ENCODE assay signal across 8 cellular contexts in the genomic region with DNA sequence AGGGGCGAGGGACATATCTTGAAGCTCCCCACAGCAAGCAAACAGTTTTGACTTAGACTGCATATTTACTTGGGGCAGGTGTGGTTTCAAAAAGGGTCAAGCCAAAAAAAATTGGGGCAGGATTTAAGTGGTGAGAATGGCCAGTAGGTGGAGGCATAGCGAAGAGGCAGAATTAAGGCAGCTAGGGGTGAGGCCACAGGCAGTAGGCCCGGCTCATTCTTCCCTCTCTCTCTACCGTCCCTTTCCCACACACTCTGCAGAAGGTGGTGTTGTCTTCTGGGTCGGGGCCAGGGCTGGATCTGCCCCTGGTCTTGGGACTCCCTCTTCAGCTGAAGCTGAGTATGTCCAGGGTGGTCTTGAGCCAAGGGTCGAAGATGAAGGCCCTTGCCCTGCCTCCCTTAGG. TPM values are rescaled to one million over a fixed set of nuclear protein-coding genes. Genes with fewer than 3 reads are reported as not detected.
A peak's percentile ranks its signal among the peaks of the same experiment; 100 is the strongest.
DNase-seq lines count a peak whose midpoint lies in the region; ATAC-seq and TF ChIP-seq lines count a peak whose summit lies in the region.

No MANE protein-coding gene starts in this region.

- in situ Hi-C loops in mammary epithelial cell (cut with MboI; ENCODE audit: low sequenced_read_pairs in 2 of 2), result no loop called here

- dilution Hi-C loops in mammary epithelial cell (cut with HindIII; ENCODE audit: low sequenced_read_pairs), result no loop called here

- H3K27me3 Mint-ChIP-seq in memory B cell, result peaks cover 1% of the 10 kb centered on the region

- H3K36me3 ChIP-seq in OCI-LY1 (ENCODE audit: insufficient read depth, low read length), result no peaks in the 10 kb centered on the region
- H3K36me3 ChIP-seq in mammary epithelial cell (ENCODE audit: insufficient read depth, low read length), result no peaks in the 10 kb centered on the region

- no peaks in the 10 kb centered on the region for H3K9me3 Mint-ChIP-seq in memory B cell

- H3K27me3 ChIP-seq in OCI-LY1 (ENCODE audit: insufficient read depth, low read length) (no peaks in the 10 kb centered on the region), mammary epithelial cell (ENCODE audit: insufficient read depth, low read length) (no peaks in the 10 kb centered on the region)

- TF ChIP-seq CTCF in GM12875 (IDR thresholded peaks at IDR 0.05; ENCODE audit: borderline replicate concordance, insufficient read depth, low read depth, low read length) (peak; percentile 54; the same call in 1 of the 2 replicates), OCI-LY1 (IDR thresholded peaks at IDR 0.05; ENCODE audit: low read length) (peak; percentile 66), mammary epithelial cell (conservative IDR thresholded peaks at IDR 0.05 in 1 of 2, IDR thresholded peaks at IDR 0.05 in 1 of 2; ENCODE audit: extremely low read depth in 1 of 2, insufficient read depth in 1 of 2, low read depth in 1 of 2, low read length in 2 of 2) (peak; percentile 61 to 77)

- peak; percentile 43 for ATAC-seq in memory B cell (ENCODE audit: low read depth)

- CTCF ChIA-PET in mammary epithelial cell (lab: Charles Lee; ENCODE audit: low non-redundant PET), result interaction anchor here (0.6 to 2.2 kb wide), 5 partner anchors 43 to 340 kb away, joined by 3 to 13 read pairs (median 7); a partner anchor contains a TSS

- H3K4me1 ChIP-seq in OCI-LY1 (ENCODE audit: insufficient read depth, low read length, severe bottlenecking) (no peaks in the 10 kb centered on the region), mammary epithelial cell (ENCODE audit: insufficient read depth, low read length) (peaks cover 2% of the 10 kb centered on the region)

- H3K4me3 ChIP-seq in GM12875 (ENCODE audit: low read depth, low read length) (no peak overlapping the region), OCI-LY1 (ENCODE audit: low read depth, low read length, poor library complexity, severe bottlenecking) (no peak overlapping the region), mammary epithelial cell (replicated peaks in 1 of 3; ENCODE audit: insufficient read depth in 1 of 3, low read depth in 2 of 3, low read length in 3 of 3) (no peak overlapping the region)

- H3K9ac ChIP-seq in OCI-LY1 (ENCODE audit: low read length) (no peak overlapping the region), mammary epithelial cell (ENCODE audit: insufficient read depth, low read length) (no peak overlapping the region)

- no peaks in the 10 kb centered on the region for H4K20me1 ChIP-seq in OCI-LY1 (ENCODE audit: insufficient read depth, low read length)
- no peaks in the 10 kb centered on the region for H4K20me1 ChIP-seq in mammary epithelial cell (ENCODE audit: insufficient read depth, low read length)

- H3K4me2 ChIP-seq in OCI-LY1 (ENCODE audit: low read length) (no peak overlapping the region), mammary epithelial cell (ENCODE audit: insufficient read depth, low read depth, low read length) (no peak overlapping the region)

- BruUV-seq in mammary epithelial cell (replicated peaks; lab: Mats Ljungman, UMichigan), result no TSS peak

- H2AFZ ChIP-seq in OCI-LY1 (ENCODE audit: low read length) (no peak overlapping the region), mammary epithelial cell (ENCODE audit: low read depth, low read length) (peak overlapping the region; percentile 61)

- WGBS in mammary epithelial cell (ENCODE audit: low coverage, missing lambda C conversion rate), result 25% methylated on average over 5 of the region's 6 CpGs

- H3K9me3 ChIP-seq in OCI-LY1 (ENCODE audit: low read length), result no peaks in the 10 kb centered on the region
- H3K9me3 ChIP-seq in mammary epithelial cell (replicated peaks; ENCODE audit: insufficient read depth, low read length), result no peaks in the 10 kb centered on the region

- DNase-seq in AG20443 (ENCODE audit: low spot score) (peak; percentile 84), mammary epithelial cell (peak; percentile 39), memory B cell (ENCODE audit: low spot score in 2 of 2) (no peak), T-helper 9 cell (no peak), activated gamma-delta T cell treated with Interleukin-2 at 50 U/mL for 16 hours (no peak), cerebellar nuclear complex (lab: John Stamatoyannopoulos, UW) (no peak)

- no peaks in the 10 kb centered on the region for H3F3A ChIP-seq in OCI-LY1 (ENCODE audit: insufficient read depth, low read length)

- H3K4me3 Mint-ChIP-seq in memory B cell, result no peak overlapping the region

- H3K27ac Mint-ChIP-seq in memory B cell, result no peak overlapping the region

- H3K27ac ChIP-seq in OCI-LY1 (ENCODE audit: low read depth, low read length, poor library complexity, severe bottlenecking) (no peak overlapping the region), mammary epithelial cell (ENCODE audit: insufficient read depth, low read depth, low read length) (no peak overlapping the region)

- H3K4me1 Mint-ChIP-seq in memory B cell, result no peaks in the 10 kb centered on the region

- H3K9me2 ChIP-seq in OCI-LY1 (ENCODE audit: low read depth, low read length), result no peaks in the 10 kb centered on the region

- no peaks in the 10 kb centered on the region for H3K79me2 ChIP-seq in OCI-LY1 (ENCODE audit: insufficient read depth, low read length)
- H3K79me2 ChIP-seq in mammary epithelial cell (ENCODE audit: insufficient read depth, low read length), result no peaks in the 10 kb centered on the region

- H3K36me3 Mint-ChIP-seq in memory B cell, result no peaks in the 10 kb centered on the region

- intact Hi-C loops in mammary epithelial cell (cut with micrococcal nuclease), result loop anchor here (1.0 to 10.0 kb wide), 4 partner anchors 56 to 424 kb away; a partner anchor contains a TSS

RNA-seq across cellular contexts. Expression of a gene that starts 2.6 kb away (rescaled TPM):
- under 1 TPM; 0.33 to 0.42 TPM for total RNA-seq in mammary epithelial cell
- 0.27 TPM for polyA plus RNA-seq in mammary epithelial cell
- not detected for polyA minus RNA-seq in mammary epithelial cell

RNA-seq across cellular contexts. Expression of a gene that starts 4.9 kb away (rescaled TPM):
- 10 to 100 TPM; 18.2 to 49.8 TPM for total RNA-seq in mammary epithelial cell
- polyA plus RNA-seq in mammary epithelial cell, result 18.3 TPM
- polyA minus RNA-seq in mammary epithelial cell, result 52.0 TPM

RNA-seq across cellular contexts. Expression of a gene that starts 17.8 kb away (rescaled TPM):
- total RNA-seq in mammary epithelial cell, result 10 to 100 TPM; 37.2 to 53.3 TPM
- 40.8 TPM for polyA plus RNA-seq in mammary epithelial cell
- polyA minus RNA-seq in mammary epithelial cell, result 126 TPM

RNA-seq across cellular contexts. Expression of a gene that starts 18.2 kb away (rescaled TPM):
- total RNA-seq in mammary epithelial cell, result not detected
- polyA plus RNA-seq in mammary epithelial cell, result not detected
- polyA minus RNA-seq in mammary epithelial cell, result not detected

RNA-seq across cellular contexts. Expression of a gene that starts 42.6 kb away (rescaled TPM):
- 10 to 100 TPM in 1 of 2 donors, 1 to 10 TPM in 1; 4.3 to 56.5 TPM for total RNA-seq in mammary epithelial cell
- 49.4 TPM for polyA plus RNA-seq in mammary epithelial cell
- 31.3 TPM for polyA minus RNA-seq in mammary epithelial cell

Comparison
In these comparisons a context has a peak if more than half of its experiments do, and no peak if none do; other contexts are left out.
1. DNase-seq: peak in AG20443 (single experiment) and mammary epithelial cell (single experiment); none in memory B cell (0 of 2), T-helper 9 cell (single experiment), activated gamma-delta T cell treated with Interleukin-2 at 50 U/mL for 16 hours (single experiment) and cerebellar nuclear complex (0 of 2).
2. Peak in every context shown above with its lines, with median percentiles within 50 percentile points of each other: CTCF ChIP-seq.